ENCODE assay signal across 8 cellular contexts in the genomic region with DNA sequence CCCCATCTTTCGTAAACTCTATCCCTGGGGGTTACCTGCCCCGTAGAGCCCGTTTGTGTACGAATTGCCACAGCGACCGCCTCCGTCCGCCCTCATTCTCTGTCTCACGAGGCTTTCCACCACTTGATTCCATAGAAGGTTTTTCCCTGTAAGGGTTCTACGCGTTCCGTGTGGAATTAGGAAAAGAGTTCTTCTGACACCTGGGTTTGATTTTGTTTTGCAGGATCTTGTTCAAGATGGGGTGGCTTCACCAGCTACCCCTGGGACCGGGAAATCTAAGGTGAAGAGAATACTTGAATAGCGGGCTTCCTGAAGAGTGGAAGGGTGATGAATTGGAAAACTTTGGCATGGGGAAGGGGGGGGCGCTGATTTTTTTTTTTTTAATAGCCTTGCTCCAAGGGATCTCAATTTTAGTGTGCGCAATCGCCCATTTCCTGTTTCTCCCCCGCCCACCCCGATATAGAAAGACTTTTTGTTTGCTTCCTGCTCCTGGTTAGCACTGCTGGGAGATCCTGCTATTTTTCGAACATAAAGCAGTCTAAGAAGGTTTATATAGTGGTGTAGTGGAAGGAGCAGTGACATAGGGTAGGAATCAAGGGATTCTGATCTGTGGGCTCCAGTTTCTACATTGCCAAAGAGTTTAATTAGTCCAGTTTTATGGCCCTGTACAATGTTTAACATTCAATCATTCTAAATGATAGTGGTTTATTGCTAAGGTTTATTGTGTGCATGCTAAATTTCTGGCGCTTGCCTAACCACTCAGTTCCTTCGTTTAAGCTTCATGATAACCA. TPM values are rescaled to one million over a fixed set of nuclear protein-coding genes. Genes with fewer than 3 reads are reported as not detected.
DNase-seq lines count a peak whose midpoint lies in the region; ATAC-seq, FAIRE-seq and TF ChIP-seq lines count a peak whose summit lies in the region.

No MANE protein-coding gene starts in this region.

- no peaks in the 10 kb centered on the region for H4K20me1 ChIP-seq in DOHH2 (ENCODE audit: control insufficient read depth, insufficient read depth, low read depth, low read length)
- no peaks in the 10 kb centered on the region for H4K20me1 ChIP-seq in SU-DHL-6 (ENCODE audit: low read depth, low read length)
- H4K20me1 ChIP-seq in HepG2 (ENCODE audit: insufficient read depth, low read length): no peaks in the 10 kb centered on the region

- ATAC-seq in GM21381 (IDR thresholded peaks at IDR 0.05; ENCODE audit: unreplicated experiment) (peak; percentile 36), HepG2 (peak; percentile 57)

- CTCF ChIA-PET in HepG2 (lab: Yijun Ruan, JAX; ENCODE audit: low intra/inter-chr PET ratio, low total read pairs): no interaction called here

- peaks cover 57% of the 10 kb centered on the region for H3K4me1 Mint-ChIP-seq in stimulated activated naive CD8-positive, alpha-beta T cell treated with anti-CD3 and anti-CD28 coated beads, Interleukin-15, Interleukin-2, amounts not matched to agents 100 ng/mL and 50 ng/mL, for 24 hours (ENCODE audit: low read depth)

- H2AFZ ChIP-seq in SU-DHL-6 (ENCODE audit: low read depth, low read length, severe bottlenecking) (peak overlapping the region; percentile 77), HepG2 (ENCODE audit: low read length) (peak overlapping the region; percentile 25)

- POLR2A ChIA-PET in HepG2 (lab: Yijun Ruan, JAX): interaction anchor here (0.9 to 2.3 kb wide), 9 partner anchors 27 to 185 kb away, joined by 3 to 26 read pairs (median 5); partner anchors contain the start of genes LIMS1 and SULT1C4

- H3K9me2 ChIP-seq in DOHH2 (replicated peaks; ENCODE audit: control insufficient read depth, low read length) (no peaks in the 10 kb centered on the region), SU-DHL-6 (replicated peaks; ENCODE audit: insufficient read depth, low read length) (no peaks in the 10 kb centered on the region)

- TF ChIP-seq RAD21 in HepG2 (CRISPR knock-in tag; IDR thresholded peaks at IDR 0.05): no peak

- TF ChIP-seq CTCF in DOHH2 (IDR thresholded peaks at IDR 0.05; ENCODE audit: low read depth, low read length, poor library complexity, severe bottlenecking): no peak
- no peak for TF ChIP-seq CTCF in SU-DHL-6 (IDR thresholded peaks at IDR 0.05; ENCODE audit: insufficient read depth, low read length, poor library complexity, severe bottlenecking)
- no peak for TF ChIP-seq CTCF in HepG2 (CRISPR knock-in tag; IDR thresholded peaks at IDR 0.05)

- H3K4me3 ChIP-seq in DOHH2 (ENCODE audit: low read length) (peak overlapping the region; percentile 97), HUES6 (ENCODE audit: low read depth, low read length) (peak overlapping the region; percentile 92), SU-DHL-6 (ENCODE audit: insufficient read depth, low read length, poor library complexity, severe bottlenecking) (peak overlapping the region; percentile 85), HepG2 (replicated peaks in 1 of 3; ENCODE audit: insufficient read depth in 1 of 3, low read depth in 2 of 3, low read length in 3 of 3) (peak overlapping the region; percentile 78 to 97 (median 85))

- no peaks in the 10 kb centered on the region for H3K27me3 Mint-ChIP-seq in stimulated activated naive CD8-positive, alpha-beta T cell treated with anti-CD3 and anti-CD28 coated beads, Interleukin-15, Interleukin-2, amounts not matched to agents 100 ng/mL and 50 ng/mL, for 24 hours

- H3K27ac Mint-ChIP-seq in stimulated activated naive CD8-positive, alpha-beta T cell treated with anti-CD3 and anti-CD28 coated beads, Interleukin-15, Interleukin-2, amounts not matched to agents 100 ng/mL and 50 ng/mL, for 24 hours: peak overlapping the region; percentile 94

- TSS peak; percentile 75 for BruUV-seq in HepG2 (replicated peaks; lab: Mats Ljungman, UMichigan)

- DNase-seq in cerebellar cortex (ENCODE audit: low spot score) (peak; percentile 5), HepG2 (ENCODE audit: low spot score) (peak; percentile 44), epidermal melanocyte (ENCODE audit: insufficient read length, low spot score) (no peak)

- H3K4me3 Mint-ChIP-seq in stimulated activated naive CD8-positive, alpha-beta T cell treated with anti-CD3 and anti-CD28 coated beads, Interleukin-15, Interleukin-2, amounts not matched to agents 100 ng/mL and 50 ng/mL, for 24 hours: peak overlapping the region; percentile 98

- 3% methylated on average over 22 of the region's 22 CpGs for WGBS in HepG2 (ENCODE audit: low lambda C conversion rate)

- no peak for FAIRE-seq in HepG2 (lab: Jason Lieb, UNC)

- H3K4me2 ChIP-seq in DOHH2 (ENCODE audit: low read length) (peak overlapping the region; percentile 93), SU-DHL-6 (ENCODE audit: low read depth, low read length, poor library complexity, severe bottlenecking) (peak overlapping the region; percentile 78), HepG2 (ENCODE audit: low read depth, low read length) (peak overlapping the region; percentile 87)

- H3K27ac ChIP-seq in DOHH2 (ENCODE audit: low read depth, low read length) (peak overlapping the region; percentile 60), HUES6 (ENCODE audit: low read depth, low read length) (peak overlapping the region; percentile 85; the same call in 1 of the 2 replicates), SU-DHL-6 (ENCODE audit: low read depth, low read length) (peak overlapping the region; percentile 22; the same call in 1 of the 2 replicates), HepG2 (ENCODE audit: extremely low read length, insufficient read depth, low read length) (peak overlapping the region; percentile 76)

- H3K27me3 ChIP-seq in DOHH2 (ENCODE audit: control insufficient read depth, low read length) (no peaks in the 10 kb centered on the region), HUES6 (ENCODE audit: control insufficient read depth, insufficient read depth, low read length) (no peaks in the 10 kb centered on the region), SU-DHL-6 (ENCODE audit: low read length) (no peaks in the 10 kb centered on the region), HepG2 (ENCODE audit: control insufficient read depth in 1 of 2, insufficient read depth in 2 of 2, low read length in 2 of 2) (no peaks in the 10 kb centered on the region; a peak in 1 of 5 replicates)

- 0 out of 2 replicates have a peak, but pooled peaks cover 5% of the 10 kb centered on the region for H3F3A ChIP-seq in DOHH2 (ENCODE audit: control insufficient read depth, insufficient read depth)
- peaks cover 3% of the 10 kb centered on the region; the same call in 1 of the 2 replicates for H3F3A ChIP-seq in SU-DHL-6 (ENCODE audit: insufficient read depth)

- H3K36me3 ChIP-seq in DOHH2 (ENCODE audit: control insufficient read depth, low read length) (peaks cover 41% of the 10 kb centered on the region), HUES6 (ENCODE audit: control insufficient read depth, insufficient read depth, low read length) (peaks cover 31% of the 10 kb centered on the region), SU-DHL-6 (ENCODE audit: low read length) (peaks cover 3% of the 10 kb centered on the region), HepG2 (replicated peaks in 1 of 2; ENCODE audit: control insufficient read depth in 1 of 2, insufficient read depth in 2 of 2, low read length in 2 of 2) (peaks cover 5 to 33% of the 10 kb centered on the region in 2 experiments; a peak in 4 of 5 replicates)

- in situ Hi-C loops in HepG2 (cut with HindIII; ENCODE audit: extremely low pct_ligation_motif_present, low pct_unique_long_range_greater_than_20kb): no loop called here

- H3K79me2 ChIP-seq in DOHH2 (ENCODE audit: control insufficient read depth, low read length): peaks cover 33% of the 10 kb centered on the region
- H3K79me2 ChIP-seq in SU-DHL-6 (ENCODE audit: insufficient read depth, low read length): peaks cover 11% of the 10 kb centered on the region; the same call in 1 of the 2 replicates
- H3K79me2 ChIP-seq in HepG2 (ENCODE audit: insufficient read depth, low read length): peaks cover 19% of the 10 kb centered on the region

- H3K4me1 ChIP-seq in DOHH2 (ENCODE audit: control insufficient read depth, low read length) (peaks cover 28% of the 10 kb centered on the region), HUES6 (ENCODE audit: control insufficient read depth, insufficient read depth, low read length) (peaks cover 11% of the 10 kb centered on the region; the same call in 1 of the 2 replicates), HepG2 (ENCODE audit: insufficient read depth, low read length) (peaks cover 29% of the 10 kb centered on the region)

- H3K36me3 Mint-ChIP-seq in stimulated activated naive CD8-positive, alpha-beta T cell treated with anti-CD3 and anti-CD28 coated beads, Interleukin-15, Interleukin-2, amounts not matched to agents 100 ng/mL and 50 ng/mL, for 24 hours (ENCODE audit: low read depth): peaks cover 28% of the 10 kb centered on the region

- H3K9ac ChIP-seq in HUES6 (ENCODE audit: low read length) (peak overlapping the region; percentile 92), SU-DHL-6 (ENCODE audit: low read length) (peak overlapping the region; percentile 67), HepG2 (ENCODE audit: insufficient read depth, low read depth, low read length) (peak overlapping the region; percentile 81)

- H3K9me3 ChIP-seq in DOHH2 (ENCODE audit: control insufficient read depth, insufficient read depth, low read length): no peaks in the 10 kb centered on the region
- no peaks in the 10 kb centered on the region for H3K9me3 ChIP-seq in HUES6 (ENCODE audit: control insufficient read depth, insufficient read depth, low read depth, low read length)
- H3K9me3 ChIP-seq in SU-DHL-6 (ENCODE audit: insufficient read depth, low read length): no peaks in the 10 kb centered on the region
- no peaks in the 10 kb centered on the region for H3K9me3 ChIP-seq in HepG2 (ENCODE audit: low read length)

- no peaks in the 10 kb centered on the region for H3K9me3 Mint-ChIP-seq in stimulated activated naive CD8-positive, alpha-beta T cell treated with anti-CD3 and anti-CD28 coated beads, Interleukin-15, Interleukin-2, amounts not matched to agents 100 ng/mL and 50 ng/mL, for 24 hours

- no peak for TF ChIP-seq POLR2A in HepG2 (IDR thresholded peaks at IDR 0.05; ENCODE audit: insufficient read depth in 1 of 2, low read depth in 2 of 2, low read length in 2 of 2)

- intact Hi-C loops in HepG2 (cut with micrococcal nuclease; ENCODE audit: unreplicated experiment): loop anchor here (1.0 to 5.0 kb wide), 4 partner anchors 32 to 512 kb away; partner anchors contain the start of gene LIMS1

- no peak for TF ChIP-seq EP300 in HepG2 (IDR thresholded peaks at IDR 0.05; ENCODE audit: low read depth in 2 of 2, low read length in 2 of 2)
- no peak for TF ChIP-seq EP300 in HepG2 (CRISPR knock-in tag; IDR thresholded peaks at IDR 0.05; ENCODE audit: borderline replicate concordance)

RNA-seq across cellular contexts. Expression of gene GCC2, which starts 0.6 kb away (rescaled TPM):
- total RNA-seq in HepG2 (2016; rRNA removed; fragmentation: Illumina TruSeq; extraction: Trizol): 22.5 and 30.6 TPM in 2 replicates
- 4.6 and 5.4 TPM in 2 replicates for total RNA-seq in HepG2 (2016; cell fraction: cytosol; rRNA removed; fragmentation: Illumina TruSeq; extraction: Trizol; ENCODE audit: low read depth)
- total RNA-seq in HepG2 (2016; cell fraction: insoluble cytoplasmic fraction; rRNA removed; fragmentation: Illumina TruSeq; extraction: Trizol): 22.5 and 30.4 TPM in 2 replicates
- total RNA-seq in HepG2 (2016; cell fraction: membrane; rRNA removed; fragmentation: Illumina TruSeq; extraction: Trizol): 7.7 and 9.9 TPM in 2 replicates
- total RNA-seq in HepG2 (2016; cell fraction: nucleus; rRNA removed; fragmentation: Illumina TruSeq; extraction: Trizol): 42.6 and 43.9 TPM in 2 replicates
- polyA plus RNA-seq in HepG2 (2011; rRNA removed): 15.2 and 17.6 TPM in 2 replicates
- polyA plus RNA-seq in HepG2 (2011; cell fraction: cytosol; rRNA removed): 5.3 and 9.6 TPM in 2 replicates
- 13.4 and 18.2 TPM in 2 replicates for polyA plus RNA-seq in HepG2 (2011; cell fraction: nucleus; rRNA removed)
- polyA plus RNA-seq in HepG2 (2012): 29.3 and 34.1 TPM in 2 replicates
- polyA plus RNA-seq in HepG2 (2016; cell fraction: cytosol; fragmentation: Illumina TruSeq; extraction: Trizol; ENCODE audit: low read depth): 0.78 and 1.1 TPM in 2 replicates
- polyA plus RNA-seq in HepG2 (2016; cell fraction: insoluble cytoplasmic fraction; fragmentation: Illumina TruSeq; extraction: Trizol; ENCODE audit: low read depth): 17.8 TPM in 2 replicates
- polyA plus RNA-seq in HepG2 (2016; cell fraction: membrane; fragmentation: Illumina TruSeq; extraction: Trizol; ENCODE audit: low read depth): 1.2 and 1.8 TPM in 2 replicates
- polyA plus RNA-seq in HepG2 (2016; cell fraction: nucleus; fragmentation: Illumina TruSeq; extraction: Trizol; ENCODE audit: insufficient read depth, low read depth): 34.3 and 35.4 TPM in 2 replicates
- 5.1 and 5.9 TPM in 2 replicates for polyA minus RNA-seq in HepG2 (2011; rRNA and poly(A)+ RNA removed; ENCODE audit: low replicate concordance)
- polyA minus RNA-seq in HepG2 (2011; cell fraction: cytosol; rRNA and poly(A)+ RNA removed): 16.4 and 18.7 TPM in 2 replicates
- 92.4 and 109 TPM in 2 replicates for polyA minus RNA-seq in HepG2 (2011; cell fraction: nucleus; rRNA and poly(A)+ RNA removed)

Comparison
In these comparisons a context has a peak if more than half of its experiments do, and no peak if none do; other contexts are left out.
1. H3K27ac ChIP-seq: peak in every context shown above with its lines; median percentile 85 in HUES6; 76 in HepG2; 60 in DOHH2; 22 in SU-DHL-6.